In genomic region chr12:47963340-47964040, GRCh38 we compare ENCODE assay signal across 8 cellular contexts. TPM values are rescaled to one million over a fixed set of nuclear protein-coding genes. Genes with fewer than 3 reads are reported as not detected.
A peak's percentile ranks its signal among the peaks of the same experiment; 100 is the strongest.
DNase-seq lines count a peak whose midpoint lies in the region; ATAC-seq, FAIRE-seq and TF ChIP-seq lines count a peak whose summit lies in the region.

Gene TMEM106C, plus strand, starts transcription at chr12:47963596. Its CDS starts 641 bp downstream, at chr12:47964237.

- peak within 1 kb of the TSS; percentile 94 for H3K4me2 ChIP-seq in smooth muscle cell

- H3F3A ChIP-seq in smooth muscle cell (ENCODE audit: low read depth), result no peaks in the 10 kb centered on the region

- H3K4me3 ChIP-seq in WERI-Rb-1 (ENCODE audit: low read depth, low read length), result peak within 1 kb of the TSS; percentile 86
- H3K4me3 ChIP-seq in bronchial epithelial cell (ENCODE audit: low read depth, low read length), result peak within 1 kb of the TSS; percentile 93
- H3K4me3 ChIP-seq in smooth muscle cell, result peak within 1 kb of the TSS; percentile 87

- no peaks in the 10 kb centered on the region for H3K4me1 ChIP-seq in smooth muscle cell (ENCODE audit: low read depth)

- peak within 1 kb of the TSS; percentile 71 for H3K27ac ChIP-seq in WERI-Rb-1
- H3K27ac ChIP-seq in smooth muscle cell (ENCODE audit: low read depth), result no peak within 1 kb of the TSS

- H3K36me3 ChIP-seq in WERI-Rb-1 (peaks cover 31% of the 10 kb centered on the region), bronchial epithelial cell (ENCODE audit: control insufficient read depth, insufficient read depth, low read length) (no peaks in the 10 kb centered on the region), smooth muscle cell (ENCODE audit: low read depth) (no peaks in the 10 kb centered on the region)

- peak within 1 kb of the TSS; percentile 95 for H2AFZ ChIP-seq in smooth muscle cell (ENCODE audit: low read depth)

- no peaks in the 10 kb centered on the region for H3K79me2 ChIP-seq in smooth muscle cell (ENCODE audit: low read depth)

- ATAC-seq in GM18870 (IDR thresholded peaks at IDR 0.05; ENCODE audit: unreplicated experiment) (peak; percentile 66), HG03135 (IDR thresholded peaks at IDR 0.05; ENCODE audit: unreplicated experiment) (peak; percentile 83)

- no peaks in the 10 kb centered on the region for H4K20me1 ChIP-seq in smooth muscle cell (ENCODE audit: low read depth)

- WGBS in smooth muscle cell (ENCODE audit: low lambda C conversion rate), result 2% methylated on average over 57 of the region's 59 CpGs

- no peak for FAIRE-seq in bronchial epithelial cell (lab: Jason Lieb, UNC)

- TF ChIP-seq CTCF in WERI-Rb-1 (IDR thresholded peaks at IDR 0.05; ENCODE audit: low read depth, low read length) (peak; percentile 96), bronchial epithelial cell (IDR thresholded peaks at IDR 0.05; ENCODE audit: insufficient read depth, low read length, severe bottlenecking) (peak; percentile 100), smooth muscle cell (IDR thresholded peaks at IDR 0.05; ENCODE audit: borderline replicate concordance, insufficient read depth, poor library complexity, severe bottlenecking) (peak; percentile 98)

- H3K9me3 ChIP-seq in WERI-Rb-1 (ENCODE audit: severe bottlenecking), result no peaks in the 10 kb centered on the region
- H3K9me3 ChIP-seq in smooth muscle cell (replicated peaks; ENCODE audit: low read depth), result no peaks in the 10 kb centered on the region

- peak; percentile 100 for DNase-seq in AG08395 (ENCODE audit: low spot score)
- DNase-seq in NCI-H2196 (lab: John Stamatoyannopoulos, UW; ENCODE audit: unreplicated experiment), result peak; percentile 96
- DNase-seq in WERI-Rb-1, result peak; percentile 94
- peak; percentile 78 for DNase-seq in bronchial epithelial cell (ENCODE audit: low read depth)
- peak; percentile 100 for DNase-seq in iPS-NIHi7 (ENCODE audit: extremely low spot score)
- peak; percentile 82 for DNase-seq in smooth muscle cell (lab: John Stamatoyannopoulos, UW; ENCODE audit: unreplicated experiment)

- no peaks in the 10 kb centered on the region for H3K27me3 ChIP-seq in WERI-Rb-1 (ENCODE audit: insufficient read depth, low read depth, severe bottlenecking)
- H3K27me3 ChIP-seq in bronchial epithelial cell (ENCODE audit: control insufficient read depth, insufficient read depth, low read length), result no peaks in the 10 kb centered on the region
- H3K27me3 ChIP-seq in smooth muscle cell (ENCODE audit: low read depth), result no peaks in the 10 kb centered on the region

- H3K9ac ChIP-seq in smooth muscle cell (ENCODE audit: low read depth), result no peak within 1 kb of the TSS

RNA-seq across cellular contexts. Expression of gene TMEM106C, which starts in this region (rescaled TPM):
- total RNA-seq in bronchial epithelial cell, result 63.1 and 88.5 TPM in 2 replicates
- 58.8 and 58.9 TPM in 2 replicates for total RNA-seq in smooth muscle cell
- polyA plus RNA-seq in smooth muscle cell, result 42.7 and 60.9 TPM in 2 replicates
